In the genomic region with DNA sequence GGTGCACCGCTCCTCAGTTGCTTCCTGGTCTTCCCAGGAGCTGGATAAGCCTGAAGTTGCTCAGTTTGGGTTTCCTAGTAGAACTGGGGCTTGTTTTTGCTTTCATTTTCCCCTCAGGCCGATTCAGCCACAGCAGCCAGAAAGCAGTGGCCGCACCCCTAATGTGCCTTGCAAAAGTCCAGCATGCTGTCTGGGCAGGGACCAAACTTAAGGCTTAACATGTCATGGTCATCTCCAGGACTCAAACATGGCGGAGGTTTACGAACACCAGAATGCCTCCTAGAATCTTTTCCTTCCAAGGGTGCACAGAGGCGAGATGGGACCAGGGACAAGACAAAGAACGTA, we compare ENCODE assay signal across 9 cellular contexts. TPM values are rescaled to one million over a fixed set of nuclear protein-coding genes. Genes with fewer than 3 reads are reported as not detected.
DNase-seq lines count a peak whose midpoint lies in the region; ATAC-seq and TF ChIP-seq lines count a peak whose summit lies in the region.
"Had no signal": no experiment of that assay in that cellular context is flagged by ENCODE, and none has a peak within 500 bp of the region (broad histone marks: within the 10 kb centered on the region; RNA-seq: fewer than 3 reads in every experiment).

No MANE protein-coding gene starts in this region.

- peaks cover 33 to 44% of the 10 kb centered on the region in 2 donors for H3K36me3 Mint-ChIP-seq in CD14-positive monocyte
- peaks cover 51% of the 10 kb centered on the region for H3K36me3 Mint-ChIP-seq in activated T-helper 2 cell treated with anti-CD3 and anti-CD28 coated beads, Interferon-gamma antibody, Interleukin-2, Interleukin-4, amounts not matched to agents 10 μg/mL and 5 μg/mL and 100 μg/mL, durations not matched to agents 14 hours and 24 hours and 36 hours (ENCODE audit: low read depth)

- ATAC-seq in HG03097 (IDR thresholded peaks at IDR 0.05; ENCODE audit: low FRiP score, unreplicated experiment) (peak; percentile 0), GM18520 (IDR thresholded peaks at IDR 0.05; ENCODE audit: unreplicated experiment) (no peak)
- ATAC-seq in stimulated activated naive CD8-positive, alpha-beta T cell treated with anti-CD3 and anti-CD28 coated beads, Interleukin-15, Interleukin-2, amounts not matched to agents 100 U/mL and 50 U/mL, for 24 hours, result no peak

- intact Hi-C loops in CD14-positive monocyte (cut with micrococcal nuclease), result loop anchor here in 1 of 2 donors (1.0 kb wide), 1 partner anchor 16 kb away; no protein-coding TSS in a partner anchor
- intact Hi-C loops in activated T-helper 2 cell treated with anti-CD3 and anti-CD28 coated beads, Interferon-gamma antibody, Interleukin-2, Interleukin-4, amounts not matched to agents 10 μg/mL and 5 μg/mL and 100 μg/mL, durations not matched to agents 14 hours and 24 hours and 36 hours (cut with micrococcal nuclease), result no loop called here

- DNase-seq in CD14-positive monocyte (ENCODE audit: low spot score), result no peak
- DNase-seq in activated T-helper 2 cell treated with anti-CD3 and anti-CD28 coated beads, Interferon-gamma antibody, Interleukin-2, Interleukin-4, amounts not matched to agents 10 μg/mL and 5 μg/mL and 100 μg/mL, durations not matched to agents 14 hours and 24 hours and 36 hours (ENCODE audit: low spot score), result no peak
- peak; percentile 33 for DNase-seq in stimulated activated naive CD8-positive, alpha-beta T cell treated with anti-CD3 and anti-CD28 coated beads, Interleukin-15, Interleukin-2, amounts not matched to agents 100 U/mL and 50 U/mL, for 24 hours
- DNase-seq in GM10266 (ENCODE audit: extremely low spot score), result no peak
- DNase-seq in NCI-H2107 treated with DMSO at 0.1 percent for 48 hours (lab: John Stamatoyannopoulos, UW; ENCODE audit: unreplicated experiment), result no peak

- H3K9me3 Mint-ChIP-seq in CD14-positive monocyte, result no peaks in the 10 kb centered on the region
- no peaks in the 10 kb centered on the region for H3K9me3 Mint-ChIP-seq in activated T-helper 2 cell treated with anti-CD3 and anti-CD28 coated beads, Interferon-gamma antibody, Interleukin-2, Interleukin-4, amounts not matched to agents 10 μg/mL and 5 μg/mL and 100 μg/mL, durations not matched to agents 14 hours and 24 hours and 36 hours

- H3K4me3 ChIP-seq in iPS-11a (ENCODE audit: low read depth, low read length), result peak overlapping the region; percentile 38

- peak overlapping the region; percentile 87 to 96 for H3K4me3 Mint-ChIP-seq in CD14-positive monocyte
- peak overlapping the region; percentile 82 for H3K4me3 Mint-ChIP-seq in activated T-helper 2 cell treated with anti-CD3 and anti-CD28 coated beads, Interferon-gamma antibody, Interleukin-2, Interleukin-4, amounts not matched to agents 10 μg/mL and 5 μg/mL and 100 μg/mL, durations not matched to agents 14 hours and 24 hours and 36 hours (ENCODE audit: low read depth)

- H3K27me3 Mint-ChIP-seq in CD14-positive monocyte (ENCODE audit: low read depth in 3 of 3), result no peaks in the 10 kb centered on the region
- H3K27me3 Mint-ChIP-seq in activated T-helper 2 cell treated with anti-CD3 and anti-CD28 coated beads, Interferon-gamma antibody, Interleukin-2, Interleukin-4, amounts not matched to agents 10 μg/mL and 5 μg/mL and 100 μg/mL, durations not matched to agents 14 hours and 24 hours and 36 hours (ENCODE audit: low read depth), result no peaks in the 10 kb centered on the region

- TF ChIP-seq CTCF in CD14-positive monocyte (IDR thresholded peaks at IDR 0.05) (no peak), GM10266 (IDR thresholded peaks at IDR 0.05; ENCODE audit: control insufficient read depth, insufficient read depth, low read depth, missing control alignments) (no peak)

- peak overlapping the region; percentile 95 to 99 (median 98) for H3K27ac Mint-ChIP-seq in CD14-positive monocyte
- H3K27ac Mint-ChIP-seq in activated T-helper 2 cell treated with anti-CD3 and anti-CD28 coated beads, Interferon-gamma antibody, Interleukin-2, Interleukin-4, amounts not matched to agents 10 μg/mL and 5 μg/mL and 100 μg/mL, durations not matched to agents 14 hours and 24 hours and 36 hours, result peak overlapping the region; percentile 88

- peaks cover 42% of the 10 kb centered on the region for H3K4me1 Mint-ChIP-seq in CD14-positive monocyte
- H3K4me1 Mint-ChIP-seq in activated T-helper 2 cell treated with anti-CD3 and anti-CD28 coated beads, Interferon-gamma antibody, Interleukin-2, Interleukin-4, amounts not matched to agents 10 μg/mL and 5 μg/mL and 100 μg/mL, durations not matched to agents 14 hours and 24 hours and 36 hours (ENCODE audit: low read depth), result peaks cover 60% of the 10 kb centered on the region

RNA-seq across cellular contexts. Expression of gene GNG3, which starts 2.5 kb away (rescaled TPM):
- polyA plus RNA-seq in CD14-positive monocyte, result under 1 TPM in 1 of 2 donors, not detected in 1; 0.23 TPM
- total RNA-seq in activated T-helper 2 cell treated with anti-CD3 and anti-CD28 coated beads, Interferon-gamma antibody, Interleukin-2, Interleukin-4, amounts not matched to agents 10 μg/mL and 5 μg/mL and 100 μg/mL, durations not matched to agents 14 hours and 24 hours and 36 hours, result not detected in 2 replicates
- total RNA-seq: HT1080 had no signal

RNA-seq across cellular contexts. Expression of gene BSCL2, which starts 2.7 kb away (rescaled TPM):
- 10 to 100 TPM; 63.3 to 65.7 TPM for polyA plus RNA-seq in CD14-positive monocyte
- total RNA-seq in activated T-helper 2 cell treated with anti-CD3 and anti-CD28 coated beads, Interferon-gamma antibody, Interleukin-2, Interleukin-4, amounts not matched to agents 10 μg/mL and 5 μg/mL and 100 μg/mL, durations not matched to agents 14 hours and 24 hours and 36 hours, result 28.7 and 32.8 TPM in 2 replicates

RNA-seq across cellular contexts. Expression of gene HNRNPUL2, which starts 17.3 kb away (rescaled TPM):
- polyA plus RNA-seq in CD14-positive monocyte, result under 1 TPM; 0.33 to 0.88 TPM
- 62.6 and 63.5 TPM in 2 replicates for total RNA-seq in activated T-helper 2 cell treated with anti-CD3 and anti-CD28 coated beads, Interferon-gamma antibody, Interleukin-2, Interleukin-4, amounts not matched to agents 10 μg/mL and 5 μg/mL and 100 μg/mL, durations not matched to agents 14 hours and 24 hours and 36 hours

RNA-seq across cellular contexts. Expression of gene TTC9C, which starts 18.3 kb away (rescaled TPM):
- 10 to 100 TPM; 17.9 to 21.6 TPM for polyA plus RNA-seq in CD14-positive monocyte
- 35.4 and 39.4 TPM in 2 replicates for total RNA-seq in activated T-helper 2 cell treated with anti-CD3 and anti-CD28 coated beads, Interferon-gamma antibody, Interleukin-2, Interleukin-4, amounts not matched to agents 10 μg/mL and 5 μg/mL and 100 μg/mL, durations not matched to agents 14 hours and 24 hours and 36 hours

RNA-seq across cellular contexts. Expression of gene LRRN4CL, which starts 20.6 kb away (rescaled TPM):
- not detected for polyA plus RNA-seq in CD14-positive monocyte
- total RNA-seq in activated T-helper 2 cell treated with anti-CD3 and anti-CD28 coated beads, Interferon-gamma antibody, Interleukin-2, Interleukin-4, amounts not matched to agents 10 μg/mL and 5 μg/mL and 100 μg/mL, durations not matched to agents 14 hours and 24 hours and 36 hours, result 0.18 and 0.23 TPM in 2 replicates
